1 cellular context compared by ENCODE assay signal in genomic region chr3:148992027-148992634, GRCh38.
TF ChIP-seq lines count a peak whose summit lies in the region.

No MANE protein-coding gene starts in this region.

TF ChIP-seq in HepG2, 621 proteins besides CTCF, POLR2A, EP300 and RAD21 (continued from another document):
- TF ChIP-seq ZHX2 (IDR thresholded peaks at IDR 0.05; ENCODE audit: low read depth), result no peak
- TF ChIP-seq ZHX2 (CRISPR knock-in tag; IDR thresholded peaks at IDR 0.05; ENCODE audit: borderline replicate concordance), result no peak
- TF ChIP-seq ZFY (CRISPR knock-in tag; IDR thresholded peaks at IDR 0.05), result peak; percentile 26; the same call in 1 of the 2 replicates
- TF ChIP-seq CREBL2 (CRISPR knock-in tag; IDR thresholded peaks at IDR 0.05; ENCODE audit: borderline replicate concordance), result no peak
- 0 out of 2 replicates have a peak, but pooled peaks have one; percentile 12 for TF ChIP-seq ZNF235 (CRISPR knock-in tag; IDR thresholded peaks at IDR 0.05; ENCODE audit: borderline replicate concordance)
